33 cellular contexts compared by ENCODE assay signal in genomic region chr5:128470663-128471062, GRCh38.
DNase-seq lines count a peak whose midpoint lies in the region; ATAC-seq and TF ChIP-seq lines count a peak whose summit lies in the region.
"Had no signal": no experiment of that assay in that cellular context is flagged by ENCODE, and none has a peak within 500 bp of the region (broad histone marks: within the 10 kb centered on the region; RNA-seq: fewer than 3 reads in every experiment).

No MANE protein-coding gene starts in this region.

- H3K27me3 Mint-ChIP-seq in chondrocyte (ENCODE audit: low read depth): no peaks in the 10 kb centered on the region
- H3K27me3 Mint-ChIP-seq in activated naive CD8-positive, alpha-beta T cell treated with anti-CD3 and anti-CD28 coated beads, Interleukin-2, amount 50 U/mL, for 24 hours: no peaks in the 10 kb centered on the region
- H3K27me3 Mint-ChIP-seq: activated CD4-positive, alpha-beta T cell treated with anti-CD3 and anti-CD28 coated beads for 36 hours; activated naive CD8-positive, alpha-beta T cell treated with anti-CD3 and anti-CD28 coated beads for 36 hours; CD4-positive, CD25-positive, alpha-beta regulatory T cell; IgD-negative memory B cell had no signal

- peak in 1 of 2 donors; percentile 45 for DNase-seq in cardiac muscle cell (ENCODE audit: low read depth in 1 of 2, low spot score in 1 of 2)
- DNase-seq in left ventricle myocardium inferior: no peak
- no peak for DNase-seq in chondrocyte (ENCODE audit: low spot score)
- peak; percentile 56 for DNase-seq in mesenchymal stem cell
- no peak for DNase-seq in NCI-H128 (lab: John Stamatoyannopoulos, UW; ENCODE audit: unreplicated experiment)
- DNase-seq in OCI-LY7 (ENCODE audit: low spot score): no peak
- no peak for DNase-seq in stimulated activated CD4-positive, alpha-beta T cell treated with anti-CD3 and anti-CD28 coated beads, Interleukin-4, amount 100 ng/mL, for 4 hours
- DNase-seq in activated naive CD8-positive, alpha-beta T cell treated with anti-CD3 and anti-CD28 coated beads, Interleukin-2, amount 50 U/mL, for 24 hours: no peak
- DNase-seq: 8988T; activated CD4-positive, alpha-beta T cell treated with anti-CD3 and anti-CD28 coated beads for 36 hours; activated CD8-positive, alpha-beta memory T cell treated with anti-CD3 and anti-CD28 coated beads for 24 hours; activated effector memory CD4-positive, alpha-beta T cell treated with anti-CD3 and anti-CD28 coated beads, Interleukin-2, amount 50 U/mL, for 16 hours; activated naive CD8-positive, alpha-beta T cell treated with anti-CD3 and anti-CD28 coated beads for 36 hours; CD4-positive, CD25-positive, alpha-beta regulatory T cell; effector CD8-positive, alpha-beta T cell; GOT3; hypothalamus; midbrain; naive thymus-derived CD8-positive, alpha-beta T cell; NCI-H1092; NCI-H187; NCI-H2171 treated with DMSO at 0.1 percent for 48 hours; NCI-H526; NK-92 treated with Interleukin-12 subunit alpha and Interleukin-12 subunit beta, amount 100 ng/mL, for 24 hours; pancreas; PC-9; right cardiac atrium; SHP77; stimulated activated naive CD4-positive, alpha-beta T cell had no signal

- H3K36me3 ChIP-seq in cardiac muscle cell (peaks cover 50% of the 10 kb centered on the region), left ventricle myocardium inferior (no peaks in the 10 kb centered on the region), mesenchymal stem cell (ENCODE audit: control insufficient read depth in 1 of 2, insufficient read depth in 2 of 2, low read depth in 1 of 2, low read length in 2 of 2) (peaks cover 0 to 4% of the 10 kb centered on the region in 2 experiments), OCI-LY7 (ENCODE audit: insufficient read depth, low read length) (no peaks in the 10 kb centered on the region)
- H3K36me3 ChIP-seq: pancreas, suprapubic skin had no signal

- H3K4me3 ChIP-seq in cardiac muscle cell (no peak overlapping the region), left ventricle myocardium inferior (no peak overlapping the region), mesenchymal stem cell (ENCODE audit: insufficient read depth in 1 of 2, low read depth in 1 of 2, low read length in 2 of 2) (no peak overlapping the region), OCI-LY7 (ENCODE audit: low read depth, low read length, poor library complexity, severe bottlenecking) (no peak overlapping the region)
- H3K4me3 ChIP-seq: pancreas, PC-9, suprapubic skin had no signal

- CTCF ChIA-PET in OCI-LY7 (lab: Charles Lee; ENCODE audit: unreplicated experiment): no interaction called here

- peaks cover 25% of the 10 kb centered on the region for H3K4me1 Mint-ChIP-seq in chondrocyte (ENCODE audit: low read depth)
- no peaks in the 10 kb centered on the region for H3K4me1 Mint-ChIP-seq in activated naive CD8-positive, alpha-beta T cell treated with anti-CD3 and anti-CD28 coated beads, Interleukin-2, amount 50 U/mL, for 24 hours
- H3K4me1 Mint-ChIP-seq: activated CD4-positive, alpha-beta T cell treated with anti-CD3 and anti-CD28 coated beads for 36 hours; activated naive CD8-positive, alpha-beta T cell treated with anti-CD3 and anti-CD28 coated beads for 36 hours; CD4-positive, CD25-positive, alpha-beta regulatory T cell; naive thymus-derived CD8-positive, alpha-beta T cell had no signal

- H3K4ac ChIP-seq in mesenchymal stem cell (ENCODE audit: low read depth in 1 of 2, low read length in 2 of 2): no peak overlapping the region

- no peak overlapping the region for H2AK5ac ChIP-seq in mesenchymal stem cell (ENCODE audit: low read length, severe bottlenecking)

- no peaks in the 10 kb centered on the region for H3K79me2 ChIP-seq in OCI-LY7 (ENCODE audit: insufficient read depth, low read depth, low read length)

- H3K9ac ChIP-seq in mesenchymal stem cell (ENCODE audit: low read length): no peak overlapping the region

- no peak overlapping the region for H3K18ac ChIP-seq in mesenchymal stem cell (ENCODE audit: low read depth in 1 of 2, low read length in 2 of 2)

- H4K91ac ChIP-seq in mesenchymal stem cell (ENCODE audit: low read length): no peak overlapping the region

- no peak overlapping the region for H2BK120ac ChIP-seq in mesenchymal stem cell (ENCODE audit: low read depth, low read length)

- H4K20me1 ChIP-seq in OCI-LY7 (ENCODE audit: insufficient read depth, low read length): no peaks in the 10 kb centered on the region

- no peak overlapping the region for H2BK12ac ChIP-seq in mesenchymal stem cell (ENCODE audit: low read length in 2 of 2)

- H3K27ac ChIP-seq in cardiac muscle cell: peak overlapping the region; percentile 92
- H3K27ac ChIP-seq in left ventricle myocardium inferior (replicated peaks): no peak overlapping the region
- H3K27ac ChIP-seq in mesenchymal stem cell (ENCODE audit: low read length, poor library complexity, severe bottlenecking): no peak overlapping the region
- H3K27ac ChIP-seq in OCI-LY7 (ENCODE audit: low read depth, low read length, poor library complexity, severe bottlenecking): no peak overlapping the region
- H3K27ac ChIP-seq: pancreas, PC-9, suprapubic skin had no signal

- H3K4me1 ChIP-seq in cardiac muscle cell (ENCODE audit: low read depth) (peaks cover 51% of the 10 kb centered on the region), left ventricle myocardium inferior (peaks cover 34% of the 10 kb centered on the region), mesenchymal stem cell (ENCODE audit: control insufficient read depth, insufficient read depth, low read depth, low read length) (no peaks in the 10 kb centered on the region), OCI-LY7 (ENCODE audit: insufficient read depth, low read length, poor library complexity, severe bottlenecking) (no peaks in the 10 kb centered on the region)
- H3K4me1 ChIP-seq: pancreas, suprapubic skin had no signal

- H3K4me2 ChIP-seq in mesenchymal stem cell (ENCODE audit: low read length, poor library complexity, severe bottlenecking): no peak overlapping the region
- H3K4me2 ChIP-seq in OCI-LY7 (ENCODE audit: low read length): no peak overlapping the region
- H3K4me2 ChIP-seq: PC-9 had no signal

- H3K9me3 ChIP-seq in cardiac muscle cell (ENCODE audit: low read depth): no peaks in the 10 kb centered on the region
- H3K9me3 ChIP-seq in left ventricle myocardium inferior (replicated peaks): no peaks in the 10 kb centered on the region
- no peaks in the 10 kb centered on the region for H3K9me3 ChIP-seq in mesenchymal stem cell (ENCODE audit: control insufficient read depth, low read length)
- H3K9me3 ChIP-seq in OCI-LY7 (ENCODE audit: low read length): no peaks in the 10 kb centered on the region
- H3K9me3 ChIP-seq: pancreas, suprapubic skin had no signal

- no peak overlapping the region for H3K4me3 Mint-ChIP-seq in chondrocyte (ENCODE audit: unreplicated experiment)
- H3K4me3 Mint-ChIP-seq in activated naive CD8-positive, alpha-beta T cell treated with anti-CD3 and anti-CD28 coated beads, Interleukin-2, amount 50 U/mL, for 24 hours: no peak overlapping the region
- H3K4me3 Mint-ChIP-seq: activated CD4-positive, alpha-beta T cell treated with anti-CD3 and anti-CD28 coated beads for 36 hours; activated naive CD8-positive, alpha-beta T cell treated with anti-CD3 and anti-CD28 coated beads for 36 hours; CD4-positive, CD25-positive, alpha-beta regulatory T cell; IgD-negative memory B cell; naive thymus-derived CD8-positive, alpha-beta T cell; T-helper 2 cell treated with Interferon-gamma antibody and Interleukin-4, amounts not matched to agents 5 μg/mL and 100 μg/mL, for 36 hours had no signal

- no peak overlapping the region for H3K14ac ChIP-seq in mesenchymal stem cell (ENCODE audit: low read length in 2 of 2)

- no peak overlapping the region for H2AFZ ChIP-seq in mesenchymal stem cell (ENCODE audit: low read depth, low read length)
- H2AFZ ChIP-seq in OCI-LY7 (ENCODE audit: low read length): no peak overlapping the region

- H3K27ac Mint-ChIP-seq in chondrocyte (ENCODE audit: unreplicated experiment): peak overlapping the region; percentile 74
- no peak overlapping the region for H3K27ac Mint-ChIP-seq in activated naive CD8-positive, alpha-beta T cell treated with anti-CD3 and anti-CD28 coated beads, Interleukin-2, amount 50 U/mL, for 24 hours
- H3K27ac Mint-ChIP-seq: activated CD4-positive, alpha-beta T cell treated with anti-CD3 and anti-CD28 coated beads for 36 hours; activated naive CD8-positive, alpha-beta T cell treated with anti-CD3 and anti-CD28 coated beads for 36 hours; CD4-positive, CD25-positive, alpha-beta regulatory T cell; IgD-negative memory B cell; naive thymus-derived CD8-positive, alpha-beta T cell; T-helper 2 cell treated with Interferon-gamma antibody and Interleukin-4, amounts not matched to agents 5 μg/mL and 100 μg/mL, for 36 hours had no signal

- H3K36me3 Mint-ChIP-seq in chondrocyte (ENCODE audit: low read depth): peaks cover 26% of the 10 kb centered on the region
- H3K36me3 Mint-ChIP-seq in activated naive CD8-positive, alpha-beta T cell treated with anti-CD3 and anti-CD28 coated beads, Interleukin-2, amount 50 U/mL, for 24 hours (ENCODE audit: low read depth): no peaks in the 10 kb centered on the region
- H3K36me3 Mint-ChIP-seq: activated naive CD8-positive, alpha-beta T cell treated with anti-CD3 and anti-CD28 coated beads for 36 hours; CD4-positive, CD25-positive, alpha-beta regulatory T cell; IgD-negative memory B cell; naive thymus-derived CD8-positive, alpha-beta T cell had no signal

- peaks cover 3% of the 10 kb centered on the region for H3K79me1 ChIP-seq in mesenchymal stem cell (replicated peaks; ENCODE audit: low read length, poor library complexity, severe bottlenecking)

- 86% methylated on average over 1 of the region's 1 CpG for WGBS in mesenchymal stem cell

- intact Hi-C loops in left ventricle myocardium inferior (cut with micrococcal nuclease) (no loop called here), OCI-LY7 (cut with micrococcal nuclease; ENCODE audit: unreplicated experiment) (no loop called here)

- no peaks in the 10 kb centered on the region for H3K27me3 ChIP-seq in cardiac muscle cell
- H3K27me3 ChIP-seq in left ventricle myocardium inferior (ENCODE audit: low read depth): no peaks in the 10 kb centered on the region
- H3K27me3 ChIP-seq in mesenchymal stem cell (ENCODE audit: control insufficient read depth in 1 of 2, insufficient read depth in 1 of 2, low read length in 2 of 2): no peaks in the 10 kb centered on the region
- H3K27me3 ChIP-seq: pancreas, suprapubic skin had no signal

- peaks cover 2% of the 10 kb centered on the region for H3K9me3 Mint-ChIP-seq in chondrocyte (ENCODE audit: low read depth)
- no peaks in the 10 kb centered on the region for H3K9me3 Mint-ChIP-seq in activated naive CD8-positive, alpha-beta T cell treated with anti-CD3 and anti-CD28 coated beads, Interleukin-2, amount 50 U/mL, for 24 hours
- H3K9me3 Mint-ChIP-seq: activated naive CD8-positive, alpha-beta T cell treated with anti-CD3 and anti-CD28 coated beads for 36 hours; T-helper 2 cell treated with Interferon-gamma antibody and Interleukin-4, amounts not matched to agents 5 μg/mL and 100 μg/mL, for 36 hours had no signal

- BruUV-seq in OCI-LY7 (replicated peaks; lab: Mats Ljungman, UMichigan): no TSS peak

- no peak overlapping the region for H4K8ac ChIP-seq in mesenchymal stem cell (ENCODE audit: low read length)

- H2BK5ac ChIP-seq in mesenchymal stem cell (ENCODE audit: low read depth, low read length, poor library complexity, severe bottlenecking): no peak overlapping the region

- TF ChIP-seq CTCF in cardiac muscle cell (IDR thresholded peaks at IDR 0.05; ENCODE audit: low read depth, low read length): no peak
- TF ChIP-seq CTCF in left ventricle myocardium inferior (IDR thresholded peaks at IDR 0.05; ENCODE audit: borderline replicate concordance): no peak
- TF ChIP-seq CTCF in chondrocyte (IDR thresholded peaks at IDR 0.05): no peak
- no peak for TF ChIP-seq CTCF in OCI-LY7 (conservative IDR thresholded peaks at IDR 0.05; ENCODE audit: low read length)

- no peak for ATAC-seq in activated naive CD8-positive, alpha-beta T cell treated with anti-CD3 and anti-CD28 coated beads, Interleukin-2, amount 50 U/mL, for 24 hours
- ATAC-seq: activated CD4-positive, alpha-beta T cell treated with anti-CD3 and anti-CD28 coated beads for 36 hours; left lobe of liver; naive thymus-derived CD8-positive, alpha-beta T cell; pancreas; right cardiac atrium had no signal

- POLR2A ChIA-PET in OCI-LY7 (lab: Charles Lee): no interaction called here

- no peak overlapping the region for H3K23ac ChIP-seq in mesenchymal stem cell (ENCODE audit: low read length in 2 of 2)

- H2BK15ac ChIP-seq in mesenchymal stem cell (ENCODE audit: low read depth, poor library complexity, severe bottlenecking): no peak overlapping the region

- H3K9me2 ChIP-seq in OCI-LY7 (ENCODE audit: insufficient read depth, low read length): no peaks in the 10 kb centered on the region
